15 cellular contexts compared by ENCODE assay signal in genomic region chr1:39500862-39501389, GRCh38. TPM values are rescaled to one million over a fixed set of nuclear protein-coding genes. Genes with fewer than 3 reads are reported as not detected.
"Had no signal": no experiment of that assay in that cellular context is flagged by ENCODE, and none has a peak within 500 bp of the region (broad histone marks: within the 10 kb centered on the region; RNA-seq: fewer than 3 reads in every experiment).

No MANE protein-coding gene starts in this region.

- H3K4me3 ChIP-seq: thyroid gland had no signal

- DNase-seq: activated CD4-positive, CD25-positive, alpha-beta regulatory T cell treated with anti-CD3 and anti-CD28 coated beads, Interleukin-2, amount 50 U/mL, for 72 hours; activated naive CD4-positive, alpha-beta T cell; activated naive CD8-positive, alpha-beta T cell treated with anti-CD3 and anti-CD28 coated beads, Interleukin-2, amount 10 ng/mL, durations not matched to agents 7 days and 5 days; brain microvascular endothelial cell; cerebellar nuclear complex; dermis blood vessel endothelial cell; effector memory CD8-positive, alpha-beta T cell; left colon; naive B cell; T1000; thyroid gland had no signal

- ATAC-seq: effector memory CD8-positive, alpha-beta T cell; left colon; stimulated activated effector memory CD8-positive, alpha-beta T cell treated with anti-CD3 and anti-CD28 coated beads, Interleukin-12 subunit alpha, Interleukin-12 subunit beta, amount 100 ng/mL, for 72 hours had no signal

- H3K4me1 ChIP-seq: parathyroid adenoma had no signal

- H3K9me3 ChIP-seq: neutrophil, thyroid gland had no signal

- H3K36me3 ChIP-seq: brain microvascular endothelial cell, neutrophil, thyroid gland had no signal

- H3K27me3 ChIP-seq: brain microvascular endothelial cell, thyroid gland had no signal

- H3K9ac ChIP-seq: parathyroid adenoma had no signal

- H3K27ac ChIP-seq: brain microvascular endothelial cell, neutrophil, parathyroid adenoma, thyroid gland had no signal

- H3K79me2 ChIP-seq: parathyroid adenoma had no signal

- H2AFZ ChIP-seq: parathyroid adenoma had no signal

RNA-seq across cellular contexts. Expression of gene BMP8A, which starts 9.5 kb away (rescaled TPM):
- total RNA-seq: epithelial cell of proximal tubule had no signal
